In the genomic region with DNA sequence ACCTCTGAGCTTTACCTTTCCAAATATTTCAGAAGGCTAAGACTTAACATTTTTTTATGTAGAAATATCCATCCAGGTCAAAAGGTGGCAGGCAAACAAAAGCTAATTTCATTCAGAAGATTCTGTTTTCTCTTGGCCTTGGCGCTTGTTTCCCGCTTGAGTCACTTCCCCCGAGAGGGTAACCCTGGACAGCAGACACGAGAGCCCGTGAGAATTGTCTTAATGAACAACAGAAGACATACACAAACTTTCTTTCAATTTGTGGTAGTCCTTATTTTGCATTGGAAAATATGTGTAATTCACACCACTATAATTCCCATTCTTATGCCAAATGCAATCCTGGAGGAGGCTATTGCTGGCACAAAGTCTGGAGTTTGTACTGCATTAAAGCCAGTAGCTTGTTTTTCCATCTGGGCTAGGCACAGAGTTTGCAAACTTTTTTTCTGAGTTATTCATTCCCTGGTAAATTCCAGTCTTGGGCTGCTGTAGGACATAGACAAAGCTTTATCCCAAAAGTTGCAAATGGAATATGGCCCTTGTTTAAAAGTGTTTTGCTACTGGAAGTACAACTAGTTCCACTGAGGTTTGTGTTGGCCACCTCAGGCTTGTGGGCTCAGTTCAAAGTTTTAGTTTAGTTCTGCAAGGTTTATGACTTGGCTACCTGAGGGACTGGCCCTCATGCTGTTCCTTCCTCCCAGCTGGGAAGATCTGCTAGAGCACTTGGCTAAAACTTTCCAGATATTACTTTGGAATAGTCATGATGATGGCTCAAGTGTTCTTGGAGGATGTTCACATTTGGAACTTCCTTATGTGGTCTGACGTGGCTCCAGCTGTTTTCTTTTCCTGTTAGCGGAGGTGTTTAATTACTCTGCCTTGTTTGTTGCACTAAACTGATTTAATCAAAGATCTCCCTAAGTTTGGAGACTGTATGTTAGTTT, we compare ENCODE assay signal across 12 cellular contexts.
A peak's percentile ranks its signal among the peaks of the same experiment; 100 is the strongest.
DNase-seq lines count a peak whose midpoint lies in the region; TF ChIP-seq lines count a peak whose summit lies in the region.
"Had no signal": no experiment of that assay in that cellular context is flagged by ENCODE, and none has a peak within 500 bp of the region (broad histone marks: within the 10 kb centered on the region; RNA-seq: fewer than 3 reads in every experiment).

No MANE protein-coding gene starts in this region.

- H3K23me2 ChIP-seq in H9 (ENCODE audit: insufficient read length, low read depth, low read length, poor library complexity, severe bottlenecking): no peaks in the 10 kb centered on the region

- H2BK5ac ChIP-seq in H9 (ENCODE audit: insufficient read length, low read length): no peak overlapping the region

- H3K18ac ChIP-seq in H9 (ENCODE audit: insufficient read length, low read depth, low read length): no peak overlapping the region

- H3K27ac ChIP-seq in H9 (ENCODE audit: insufficient read length, low read depth, low read length): no peak overlapping the region

- H2AFZ ChIP-seq in H9 (ENCODE audit: low read length): no peak overlapping the region

- H2BK20ac ChIP-seq in H9 (ENCODE audit: low read depth, low read length, poor library complexity, severe bottlenecking): no peak overlapping the region

- no peak overlapping the region for H3K4ac ChIP-seq in H9 (ENCODE audit: low read depth, low read length)

- no peak overlapping the region for H4K91ac ChIP-seq in H9 (ENCODE audit: insufficient read length, low read depth, low read length)

- no peaks in the 10 kb centered on the region for H3K79me1 ChIP-seq in H9 (ENCODE audit: insufficient read depth, low read depth, low read length, poor library complexity, severe bottlenecking)

- H3K27me3 ChIP-seq in H7 (ENCODE audit: control insufficient read depth, insufficient read depth, low read length): no peaks in the 10 kb centered on the region
- H3K27me3 ChIP-seq in H9 (ENCODE audit: insufficient read depth, low read length): no peaks in the 10 kb centered on the region

- no peak overlapping the region for H3K4me3 Mint-ChIP-seq in H9
- H3K4me3 Mint-ChIP-seq: effector memory CD8-positive, alpha-beta T cell had no signal

- H2BK12ac ChIP-seq in H9 (ENCODE audit: insufficient read length, low read depth, low read length): no peak overlapping the region

- H3K79me2 ChIP-seq in H9 (ENCODE audit: insufficient read depth, low read length): no peaks in the 10 kb centered on the region

- DNase-seq in EL: peak; percentile 12
- peak; percentile 63 for DNase-seq in fibroblast of the aortic adventitia (ENCODE audit: low read depth)
- DNase-seq in pulmonary artery endothelial cell (ENCODE audit: low read depth, low spot score): peak; percentile 73
- DNase-seq in H7: no peak
- no peak for DNase-seq in H9
- DNase-seq in SKM-1 treated with dmso at 0.1 percent for 144 hours (lab: John Stamatoyannopoulos, UW; ENCODE audit: unreplicated experiment): no peak
- DNase-seq in nucleus accumbens (lab: John Stamatoyannopoulos, UW): no peak
- DNase-seq: effector memory CD8-positive, alpha-beta T cell; NCI-H1092; NCI-H446 treated with DMSO at 0.1 percent for 48 hours; substantia nigra had no signal

- H3K36me3 Mint-ChIP-seq in H9 (ENCODE audit: insufficient read depth in 1 of 3, low read depth in 3 of 3): no peaks in the 10 kb centered on the region

- H3K23ac ChIP-seq in H9 (ENCODE audit: insufficient read length, low read depth, low read length): no peak overlapping the region

- peaks cover 0 to 5% of the 10 kb centered on the region in 2 experiments; a peak in 1 of 4 replicates for H3K4me1 Mint-ChIP-seq in H9

- H3K9me3 Mint-ChIP-seq in H9: peaks cover 0 to 3% of the 10 kb centered on the region in 2 experiments; a peak in 2 of 5 replicates
- H3K9me3 Mint-ChIP-seq: effector memory CD8-positive, alpha-beta T cell had no signal

- no CpG with 5 or more reads among the region's 7 CpGs for WGBS in H9 (ENCODE audit: extremely low coverage, insufficient read length, low lambda C conversion rate)

- no peak overlapping the region for H4K8ac ChIP-seq in H9 (replicated peaks; ENCODE audit: insufficient read length, low read depth, low read length)

- H4K20me1 ChIP-seq in H9 (ENCODE audit: control insufficient read depth, insufficient read depth, insufficient read length): no peaks in the 10 kb centered on the region

- no peak overlapping the region for H3K4me3 ChIP-seq in fibroblast of the aortic adventitia (ENCODE audit: low read depth, low read length)
- no peak overlapping the region for H3K4me3 ChIP-seq in H7 (ENCODE audit: insufficient read depth, low read depth, low read length)

- H3K4me2 ChIP-seq in H9 (ENCODE audit: insufficient read depth, insufficient read length, low read length): no peak overlapping the region

- no peak overlapping the region for H2BK15ac ChIP-seq in H9 (ENCODE audit: low read depth, low read length)

- no peaks in the 10 kb centered on the region for H3K9me3 ChIP-seq in H9 (ENCODE audit: control insufficient read depth, low read depth, low read length)

- H4K5ac ChIP-seq in H9 (ENCODE audit: insufficient read length, low read depth, low read length): no peak overlapping the region

- H3K56ac ChIP-seq in H9 (ENCODE audit: insufficient read length, low read depth, low read length): no peak overlapping the region

- no peak overlapping the region for H3T11ph ChIP-seq in H9 (ENCODE audit: low read length)

- H3K4me1 ChIP-seq in H9 (ENCODE audit: insufficient read depth, low read length): no peaks in the 10 kb centered on the region

- no peak overlapping the region for H2BK120ac ChIP-seq in H9 (ENCODE audit: low read depth, low read length, poor library complexity, severe bottlenecking)

- no peak for TF ChIP-seq CTCF in fibroblast of the aortic adventitia (IDR thresholded peaks at IDR 0.05; ENCODE audit: insufficient read depth, low read length)
- TF ChIP-seq CTCF in H9 (conservative IDR thresholded peaks at IDR 0.05): no peak

- no peak overlapping the region for H2AK5ac ChIP-seq in H9 (ENCODE audit: insufficient read length, low read length)

- H3K9ac ChIP-seq in H9 (ENCODE audit: extremely low read depth, insufficient read length, low read length): no peak overlapping the region

- no peak overlapping the region for H3K14ac ChIP-seq in H9 (ENCODE audit: insufficient read depth, low read length)

- no peak overlapping the region; a peak in 1 of 7 replicates for H3K27ac Mint-ChIP-seq in H9
- H3K27ac Mint-ChIP-seq: effector memory CD8-positive, alpha-beta T cell had no signal

- H3K36me3 ChIP-seq in H7 (replicated peaks; ENCODE audit: control insufficient read depth, insufficient read depth, low read length): no peaks in the 10 kb centered on the region

- H3K27me3 Mint-ChIP-seq in H9 (ENCODE audit: low read depth): no peaks in the 10 kb centered on the region
- H3K27me3 Mint-ChIP-seq: effector memory CD8-positive, alpha-beta T cell had no signal

TF ChIP-seq in PFSK-1, 5 proteins besides CTCF, POLR2A, EP300 and RAD21:
- TF ChIP-seq FOXP2 (optimal IDR thresholded peaks at IDR 0.05; ENCODE audit: borderline replicate concordance, extremely low read depth, extremely low read length, insufficient read depth) (no peak), SIN3A (IDR thresholded peaks at IDR 0.05; ENCODE audit: borderline replicate concordance, insufficient read depth, low read length) (peak; percentile 40; the same call in 1 of the 2 replicates)
- TF ChIP-seq, protein P1, sequence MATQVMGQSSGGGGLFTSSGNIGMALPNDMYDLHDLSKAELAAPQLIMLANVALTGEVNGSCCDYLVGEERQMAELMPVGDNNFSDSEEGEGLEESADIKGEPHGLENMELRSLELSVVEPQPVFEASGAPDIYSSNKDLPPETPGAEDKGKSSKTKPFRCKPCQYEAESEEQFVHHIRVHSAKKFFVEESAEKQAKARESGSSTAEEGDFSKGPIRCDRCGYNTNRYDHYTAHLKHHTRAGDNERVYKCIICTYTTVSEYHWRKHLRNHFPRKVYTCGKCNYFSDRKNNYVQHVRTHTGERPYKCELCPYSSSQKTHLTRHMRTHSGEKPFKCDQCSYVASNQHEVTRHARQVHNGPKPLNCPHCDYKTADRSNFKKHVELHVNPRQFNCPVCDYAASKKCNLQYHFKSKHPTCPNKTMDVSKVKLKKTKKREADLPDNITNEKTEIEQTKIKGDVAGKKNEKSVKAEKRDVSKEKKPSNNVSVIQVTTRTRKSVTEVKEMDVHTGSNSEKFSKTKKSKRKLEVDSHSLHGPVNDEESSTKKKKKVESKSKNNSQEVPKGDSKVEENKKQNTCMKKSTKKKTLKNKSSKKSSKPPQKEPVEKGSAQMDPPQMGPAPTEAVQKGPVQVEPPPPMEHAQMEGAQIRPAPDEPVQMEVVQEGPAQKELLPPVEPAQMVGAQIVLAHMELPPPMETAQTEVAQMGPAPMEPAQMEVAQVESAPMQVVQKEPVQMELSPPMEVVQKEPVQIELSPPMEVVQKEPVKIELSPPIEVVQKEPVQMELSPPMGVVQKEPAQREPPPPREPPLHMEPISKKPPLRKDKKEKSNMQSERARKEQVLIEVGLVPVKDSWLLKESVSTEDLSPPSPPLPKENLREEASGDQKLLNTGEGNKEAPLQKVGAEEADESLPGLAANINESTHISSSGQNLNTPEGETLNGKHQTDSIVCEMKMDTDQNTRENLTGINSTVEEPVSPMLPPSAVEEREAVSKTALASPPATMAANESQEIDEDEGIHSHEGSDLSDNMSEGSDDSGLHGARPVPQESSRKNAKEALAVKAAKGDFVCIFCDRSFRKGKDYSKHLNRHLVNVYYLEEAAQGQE (IDR thresholded peaks at IDR 0.05; ENCODE audit: insufficient read depth in 1 of 2, low read depth in 2 of 2, low read length in 2 of 2): peak in 1 of 2 experiments; percentile 84; a peak in 2 of 4 replicates

Comparison
In these comparisons a context has a peak if more than half of its experiments do, and no peak if none do; other contexts are left out.
1. DNase-seq: peak in EL (single experiment), fibroblast of the aortic adventitia (single experiment) and pulmonary artery endothelial cell (single experiment); none in H7 (single experiment), H9 (single experiment), SKM-1 treated with dmso at 0.1 percent for 144 hours (single experiment) and nucleus accumbens (0 of 56).